ENCODE assay signal across 8 cellular contexts in the genomic region with DNA sequence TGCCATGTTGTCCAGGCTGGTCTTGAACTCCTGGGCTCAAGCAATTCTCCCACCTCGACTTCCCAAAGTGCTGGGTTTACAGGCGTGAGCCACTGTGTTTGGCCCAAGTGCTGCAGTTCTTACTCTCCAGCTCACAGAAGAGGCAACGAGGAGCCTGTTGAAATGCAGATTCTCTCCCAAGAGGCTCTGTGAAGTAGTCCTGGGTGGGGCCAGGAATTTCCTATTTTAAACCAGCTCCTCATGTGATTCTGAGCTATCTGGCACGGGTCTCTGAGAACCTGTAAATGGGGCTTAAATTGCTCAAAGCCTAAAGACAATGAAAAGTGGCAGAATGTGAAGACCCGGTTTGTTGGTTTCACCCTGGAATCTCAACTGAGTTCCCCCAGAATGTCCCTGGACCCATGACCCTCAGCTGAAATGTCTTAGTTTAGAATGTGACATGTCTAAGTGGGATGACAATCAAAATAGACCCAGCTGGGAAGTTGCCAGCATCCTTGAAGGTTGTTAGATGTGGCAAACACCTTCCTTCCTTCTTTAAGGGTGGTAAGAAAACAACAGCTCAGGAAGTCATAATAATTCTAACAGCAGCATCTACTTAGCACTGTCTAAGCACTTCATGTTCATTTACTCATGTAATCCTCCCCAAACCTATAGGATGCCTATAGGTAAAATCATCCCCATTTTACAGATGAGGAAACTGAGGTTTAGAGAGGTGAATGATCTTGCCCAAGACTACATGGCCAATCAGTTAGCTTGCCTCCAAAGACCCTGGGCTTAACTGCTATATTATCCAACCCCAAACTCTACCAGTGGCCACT. TPM values are rescaled to one million over a fixed set of nuclear protein-coding genes. Genes with fewer than 3 reads are reported as not detected.
A peak's percentile ranks its signal among the peaks of the same experiment; 100 is the strongest.
DNase-seq lines count a peak whose midpoint lies in the region; ATAC-seq and TF ChIP-seq lines count a peak whose summit lies in the region.

No MANE protein-coding gene starts in this region.

- DNase-seq in stimulated activated CD4-positive, alpha-beta T cell treated with anti-CD3 and anti-CD28 coated beads, Interleukin-1b, Interleukin-23, amount 100 ng/mL, for 48 hours = peak; percentile 20
- DNase-seq in stimulated activated CD4-positive, alpha-beta T cell treated with anti-CD3 and anti-CD28 coated beads, Interleukin-15, amount 100 ng/mL, for 24 hours = no peak
- DNase-seq in activated T-helper 1 cell treated with Interleukin-2 at 50 U/mL for 16 hours (ENCODE audit: low read depth) = peak; percentile 54
- peak; percentile 60 to 87 for DNase-seq in lower leg skin (ENCODE audit: low spot score in 2 of 2)
- DNase-seq in NCI-H146 treated with DMSO at 0.1 percent for 48 hours (lab: John Stamatoyannopoulos, UW; ENCODE audit: unreplicated experiment) = no peak
- DNase-seq in retina = no peak
- no peak for DNase-seq in SJCRH30

- 31 to 51% methylated on average over 5 of the region's 5 CpGs for WGBS in lower leg skin, 2 donors

- no peak for TF ChIP-seq CTCF in lower leg skin (IDR thresholded peaks at IDR 0.05)

- H3K9me3 ChIP-seq in SJCRH30 (replicated peaks) = no peaks in the 10 kb centered on the region

- H3K36me3 ChIP-seq in SJCRH30 = no peaks in the 10 kb centered on the region

- H3K27me3 ChIP-seq in SJCRH30 = no peaks in the 10 kb centered on the region

- ATAC-seq in HG03280 (IDR thresholded peaks at IDR 0.05; ENCODE audit: unreplicated experiment) = no peak

- TF ChIP-seq POLR2A in lower leg skin (IDR thresholded peaks at IDR 0.05) = no peak

- H3K4me1 ChIP-seq in SJCRH30 = peaks cover 8% of the 10 kb centered on the region; the same call in 1 of the 2 replicates

- no peak overlapping the region for H3K27ac ChIP-seq in SJCRH30

- H3K4me3 ChIP-seq in lower leg skin (ENCODE audit: low read depth, poor library complexity, severe bottlenecking) (no peak overlapping the region), SJCRH30 (no peak overlapping the region)

- intact Hi-C loops in lower leg skin (cut with DNase I; ENCODE audit: low total_unique reads) = no loop called here

RNA-seq across cellular contexts. Expression of gene ATP5PO, which starts 20.8 kb away (rescaled TPM):
- 100 to 1,000 TPM; 115 to 162 (median 139) TPM for total RNA-seq in lower leg skin
- total RNA-seq in SJCRH30 (2014; rRNA removed; shearing (Covaris generic)) = 307 and 349 TPM in 2 replicates

Comparison
In these comparisons a context has a peak if more than half of its experiments do, and no peak if none do; other contexts are left out.
1. DNase-seq: peak in stimulated activated CD4-positive, alpha-beta T cell treated with anti-CD3 and anti-CD28 coated beads, Interleukin-1b, Interleukin-23, amount 100 ng/mL, for 48 hours (single experiment), activated T-helper 1 cell treated with Interleukin-2 at 50 U/mL for 16 hours (single experiment) and lower leg skin (2 of 2); none in stimulated activated CD4-positive, alpha-beta T cell treated with anti-CD3 and anti-CD28 coated beads, Interleukin-15, amount 100 ng/mL, for 24 hours (single experiment), NCI-H146 treated with DMSO at 0.1 percent for 48 hours (single experiment), retina (single experiment) and SJCRH30 (0 of 2).